10 cellular contexts compared by ENCODE assay signal in the genomic region with DNA sequence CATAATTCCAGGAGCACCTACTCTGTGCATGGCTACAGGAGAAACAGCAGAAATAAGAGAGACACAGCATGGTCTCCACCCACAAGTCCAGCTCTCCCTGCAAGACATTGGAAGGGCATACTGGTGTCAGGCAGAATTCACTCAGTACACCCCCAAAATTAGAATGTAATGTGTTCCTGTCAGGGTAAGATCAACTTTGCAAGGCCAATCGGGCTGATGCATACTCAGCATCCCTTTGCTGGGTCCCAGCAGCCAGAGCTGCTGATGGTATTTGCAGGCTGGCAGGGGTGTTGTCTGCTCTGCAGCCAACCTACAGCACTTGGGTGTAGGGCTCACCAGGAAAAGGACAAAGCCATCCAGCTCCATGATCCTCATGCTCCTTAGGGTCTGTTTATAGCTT.
"Had no signal": no experiment of that assay in that cellular context is flagged by ENCODE, and none has a peak within 500 bp of the region (broad histone marks: within the 10 kb centered on the region; RNA-seq: fewer than 3 reads in every experiment).

No MANE protein-coding gene starts in this region.

- H3K4me3 ChIP-seq: GM23248, GM23338, HAP-1 had no signal

- H3K4me2 ChIP-seq: GM23338 had no signal

- H3K36me3 ChIP-seq: HAP-1 had no signal

- FAIRE-seq: H54 had no signal

- H2AFZ ChIP-seq: GM23248, GM23338 had no signal

- DNase-seq: GM23248, GOT3, H7, H9, HCEC 1CT, HFFc6 had no signal

- H3K27ac ChIP-seq: GM23248 had no signal

- H3K9me3 ChIP-seq: HAP-1 had no signal

- ATAC-seq: GM23338, HCT116 had no signal

- H3K9ac ChIP-seq: GM23248 had no signal
